ENCODE assay signal across 14 cellular contexts in the genomic region with DNA sequence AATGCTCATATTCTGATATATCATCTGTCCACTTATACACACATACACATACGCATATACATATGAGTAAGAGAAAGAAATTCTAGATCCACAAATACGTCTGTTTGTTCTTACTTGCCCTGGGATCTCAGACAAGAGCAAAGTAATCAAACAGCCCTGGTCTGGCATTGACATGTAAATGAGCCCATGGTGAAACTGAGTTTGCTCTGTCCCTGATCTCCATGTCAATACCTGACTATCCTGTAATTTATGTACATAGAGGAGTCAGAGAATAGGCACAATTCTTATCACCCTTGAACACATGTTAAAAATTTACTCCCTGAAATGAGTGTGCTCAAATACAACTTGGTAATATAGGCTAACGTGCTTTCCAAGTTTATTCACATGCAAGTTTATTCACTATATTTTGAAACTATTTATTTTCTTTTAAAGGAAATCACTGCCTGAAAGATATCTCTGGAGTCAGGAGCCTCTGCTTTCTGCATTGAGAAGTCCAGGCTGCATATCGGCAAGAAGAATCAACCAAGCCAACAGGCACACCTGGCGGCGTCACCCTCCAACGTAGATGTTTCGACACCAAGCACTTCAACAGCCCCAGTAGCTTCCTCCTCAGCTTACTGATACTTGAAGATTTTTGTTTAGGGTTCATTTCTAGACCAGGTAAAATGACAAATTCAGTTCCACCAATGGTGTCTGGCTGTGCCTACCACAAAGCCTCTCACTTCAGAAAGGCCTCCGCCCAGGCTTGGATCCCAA.
"Had no signal": no experiment of that assay in that cellular context is flagged by ENCODE, and none has a peak within 500 bp of the region (broad histone marks: within the 10 kb centered on the region; RNA-seq: fewer than 3 reads in every experiment).

No MANE protein-coding gene starts in this region.

- H3K9me3 Mint-ChIP-seq: activated CD4-positive, alpha-beta memory T cell treated with anti-CD3 and anti-CD28 coated beads, Interleukin-2, amount 10 ng/mL, durations not matched to agents 7 days and 5 days; activated naive CD8-positive, alpha-beta T cell treated with anti-CD3 and anti-CD28 coated beads for 36 hours; naive B cell had no signal

- H3K4me3 ChIP-seq: breast epithelium, gastroesophageal sphincter, testis had no signal

- H3K4me1 Mint-ChIP-seq: activated CD4-positive, alpha-beta memory T cell treated with anti-CD3 and anti-CD28 coated beads, Interleukin-2, amount 10 ng/mL, durations not matched to agents 7 days and 5 days; activated naive CD8-positive, alpha-beta T cell treated with anti-CD3 and anti-CD28 coated beads for 36 hours; naive B cell had no signal

- ATAC-seq: gastroesophageal sphincter; stimulated activated naive CD8-positive, alpha-beta T cell treated with anti-CD3 and anti-CD28 coated beads, Interleukin-15, Interleukin-2, amounts not matched to agents 100 U/mL and 50 U/mL, for 24 hours had no signal

- H3K4me3 Mint-ChIP-seq: activated CD4-positive, alpha-beta memory T cell treated with anti-CD3 and anti-CD28 coated beads, Interleukin-2, amount 10 ng/mL, durations not matched to agents 7 days and 5 days; activated naive CD8-positive, alpha-beta T cell treated with anti-CD3 and anti-CD28 coated beads for 36 hours; naive B cell had no signal

- H3K27me3 Mint-ChIP-seq: activated CD4-positive, alpha-beta memory T cell treated with anti-CD3 and anti-CD28 coated beads, Interleukin-2, amount 10 ng/mL, durations not matched to agents 7 days and 5 days; activated naive CD8-positive, alpha-beta T cell treated with anti-CD3 and anti-CD28 coated beads for 36 hours; naive B cell had no signal

- H3K9me3 ChIP-seq: breast epithelium, gastroesophageal sphincter, testis had no signal

- H3K36me3 ChIP-seq: breast epithelium, gastroesophageal sphincter had no signal

- DNase-seq: activated CD4-positive, alpha-beta memory T cell treated with anti-CD3 and anti-CD28 coated beads, Interleukin-2, amount 10 ng/mL, durations not matched to agents 7 days and 5 days; activated gamma-delta T cell treated with Interleukin-2 at 50 U/mL for 16 hours; activated naive CD8-positive, alpha-beta T cell treated with anti-CD3 and anti-CD28 coated beads for 36 hours; activated T-cell treated with anti-CD3 and anti-CD28 coated beads, Interleukin-2, amount 50 U/mL, for 48 hours; aorta; dermis blood vessel endothelial cell; naive B cell; retina; stimulated activated CD4-positive, alpha-beta T cell treated with anti-CD3 and anti-CD28 coated beads, Interleukin-4, amount 100 ng/mL, for 1 hour; stimulated activated CD8-positive, alpha-beta memory T cell treated with anti-CD3 and anti-CD28 coated beads, Interleukin-4, amount 100 ng/mL, for 48 hours; stimulated activated naive CD8-positive, alpha-beta T cell treated with anti-CD3 and anti-CD28 coated beads, Interleukin-15, Interleukin-2, amounts not matched to agents 100 U/mL and 50 U/mL, for 24 hours; testis had no signal

- H3K4me1 ChIP-seq: breast epithelium, gastroesophageal sphincter, testis had no signal

- H3K27ac Mint-ChIP-seq: activated CD4-positive, alpha-beta memory T cell treated with anti-CD3 and anti-CD28 coated beads, Interleukin-2, amount 10 ng/mL, durations not matched to agents 7 days and 5 days; activated naive CD8-positive, alpha-beta T cell treated with anti-CD3 and anti-CD28 coated beads for 36 hours; naive B cell had no signal

- H3K36me3 Mint-ChIP-seq: activated naive CD8-positive, alpha-beta T cell treated with anti-CD3 and anti-CD28 coated beads for 36 hours; naive B cell had no signal

- H3K27me3 ChIP-seq: testis had no signal

- H3K27ac ChIP-seq: breast epithelium, gastroesophageal sphincter, testis had no signal
